17 cellular contexts compared by ENCODE assay signal in genomic region chr10:55224007-55224781, GRCh38.
"Had no signal": no experiment of that assay in that cellular context is flagged by ENCODE, and none has a peak within 500 bp of the region (broad histone marks: within the 10 kb centered on the region; RNA-seq: fewer than 3 reads in every experiment).

No MANE protein-coding gene starts in this region.

- H3K27ac ChIP-seq: colonic mucosa, foreskin keratinocyte, neutrophil, right atrium auricular region, skin epidermis, WERI-Rb-1 had no signal

- DNase-seq: activated CD4-positive, alpha-beta T cell treated with anti-CD3 and anti-CD28 coated beads for 4 hours; activated CD8-positive, alpha-beta memory T cell treated with anti-CD3 and anti-CD28 coated beads for 24 hours; activated naive CD4-positive, alpha-beta T cell treated with Interleukin-2 at 50 U/mL for 16 hours; colonic mucosa; foreskin keratinocyte; head of caudate nucleus; left colon; naive B cell; posterior cingulate gyrus; substantia nigra; trophoblast cell; WERI-Rb-1 had no signal

- H3K4me1 Mint-ChIP-seq: naive B cell had no signal

- FAIRE-seq: endothelial cell of umbilical vein had no signal

- H3K4me3 ChIP-seq: colonic mucosa, lung, right atrium auricular region, skin epidermis had no signal

- H3K36me3 ChIP-seq: colonic mucosa, neutrophil, right atrium auricular region, WERI-Rb-1 had no signal

- H3K27me3 ChIP-seq: colonic mucosa, foreskin keratinocyte, neutrophil, right atrium auricular region had no signal

- H3K36me3 Mint-ChIP-seq: naive B cell had no signal

- ATAC-seq: foreskin keratinocyte, left colon had no signal

- H3K27me3 Mint-ChIP-seq: naive B cell had no signal

- H3K9me3 ChIP-seq: colonic mucosa, neutrophil, right atrium auricular region had no signal

- H3K4me1 ChIP-seq: colonic mucosa, foreskin keratinocyte, right atrium auricular region had no signal
